15 cellular contexts compared by ENCODE assay signal in the genomic region with DNA sequence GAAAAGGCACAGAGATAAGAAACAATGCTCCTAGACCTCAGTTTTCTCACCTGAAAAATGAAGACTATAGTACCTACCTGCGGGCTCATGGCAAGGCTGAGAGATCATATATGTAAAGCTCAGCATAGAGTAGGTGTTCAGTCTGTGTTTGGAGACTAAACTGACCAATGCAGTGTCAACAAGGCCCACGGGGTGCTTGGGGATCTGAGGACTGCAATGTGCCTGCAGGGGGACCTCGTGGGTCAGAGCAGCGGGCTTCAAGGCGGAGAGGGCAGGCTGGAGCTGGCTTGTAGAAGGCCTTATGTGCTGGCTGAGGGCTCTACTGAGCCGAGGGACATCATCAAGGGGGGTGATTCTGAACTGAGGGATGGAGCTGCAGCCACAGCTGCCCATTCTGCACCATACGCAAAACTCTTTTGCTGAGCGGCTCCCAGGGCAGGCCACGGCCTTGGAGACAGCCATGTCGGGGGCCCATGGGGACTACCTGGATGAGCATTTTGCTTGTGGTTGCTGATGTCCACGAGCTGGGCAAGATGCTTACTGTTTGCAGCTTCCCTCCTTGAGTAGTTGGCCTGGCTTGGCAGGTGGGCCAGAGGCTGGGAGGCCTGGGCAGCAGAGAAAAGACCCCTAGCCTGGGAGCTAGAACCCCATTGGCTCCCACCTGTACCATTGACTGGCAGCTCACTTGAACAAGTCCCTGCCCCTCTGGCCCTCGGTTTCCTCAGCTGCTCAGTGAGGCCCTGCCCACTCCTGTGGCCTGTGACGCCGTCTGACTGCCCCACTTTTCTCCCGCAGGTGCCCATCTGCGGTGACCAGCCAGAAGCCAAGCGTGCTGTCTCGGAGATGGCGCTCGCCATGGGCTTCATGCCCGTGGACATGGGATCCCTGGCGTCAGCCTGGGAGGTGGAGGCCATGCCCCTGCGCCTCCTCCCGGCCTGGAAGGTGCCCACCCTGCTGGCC. TPM values are rescaled to one million over a fixed set of nuclear protein-coding genes. Genes with fewer than 3 reads are reported as not detected.
DNase-seq lines count a peak whose midpoint lies in the region; ATAC-seq, FAIRE-seq and TF ChIP-seq lines count a peak whose summit lies in the region.
"Had no signal": no experiment of that assay in that cellular context is flagged by ENCODE, and none has a peak within 500 bp of the region (broad histone marks: within the 10 kb centered on the region; RNA-seq: fewer than 3 reads in every experiment).

No MANE protein-coding gene starts in this region.

- POLR2A ChIA-PET in K562 (lab: Yijun Ruan, JAX), result interaction anchor here (0.6 to 1.0 kb wide), 3 partner anchors 12 to 126 kb away, joined by 3 read pairs; no protein-coding TSS in a partner anchor

- DNase-seq in Karpas-422, result peak; percentile 51
- no peak for DNase-seq in K562 (ENCODE audit: extremely low read depth in 1 of 4, low spot score in 3 of 4)
- DNase-seq in right lobe of liver, result peak in 2 of 3 donors; percentile 35 to 37
- peak; percentile 44 for DNase-seq in upper lobe of right lung
- DNase-seq in hepatocyte (ENCODE audit: low spot score), result no peak
- DNase-seq in NCI-H146 (lab: John Stamatoyannopoulos, UW), result no peak
- DNase-seq in HTR-8/SVneo (ENCODE audit: insufficient read length, low spot score), result no peak
- DNase-seq: CD8-positive, alpha-beta memory T cell; DMS 273 treated with DMSO at 0.1 percent for 48 hours; NCI-H1694 treated with DMSO at 0.1 percent for 48 hours; NCI-H446; NCI-H774; SHP77 treated with DMSO at 0.1 percent for 48 hours had no signal

- TF ChIP-seq EP300 in K562 (IDR thresholded peaks at IDR 0.05; ENCODE audit: low read length), result no peak

- H3K9me2 ChIP-seq in Karpas-422 (replicated peaks; ENCODE audit: insufficient read depth, low read length) (no peaks in the 10 kb centered on the region), hepatocyte (replicated peaks; ENCODE audit: insufficient read depth) (no peaks in the 10 kb centered on the region)

- TF ChIP-seq RAD21 in K562 (CRISPR knock-in tag; conservative IDR thresholded peaks at IDR 0.05 in 1 of 2, IDR thresholded peaks at IDR 0.05 in 1 of 2), result no peak

- no peaks in the 10 kb centered on the region for H3K9me1 ChIP-seq in K562 (ENCODE audit: control insufficient read depth, insufficient read depth, low read length)

- FAIRE-seq in K562 (lab: Jason Lieb, UNC) (no peak), HTR-8/SVneo (lab: Jason Lieb, UNC) (no peak)

- H2AFZ ChIP-seq in Karpas-422 (ENCODE audit: low read length), result no peak overlapping the region
- H2AFZ ChIP-seq in K562 (ENCODE audit: low read depth, low read length), result no peak overlapping the region
- H2AFZ ChIP-seq in hepatocyte, result no peak overlapping the region

- in situ Hi-C loops in K562 (cut with MboI), result no loop called here

- H3K9ac ChIP-seq in Karpas-422 (ENCODE audit: low read length) (no peak overlapping the region), K562 (ENCODE audit: insufficient read depth in 1 of 2, low read depth in 2 of 2, low read length in 2 of 2) (no peak overlapping the region)

- no peak overlapping the region for H3K4me2 ChIP-seq in Karpas-422 (ENCODE audit: low read depth, low read length, poor library complexity, severe bottlenecking)
- no peak overlapping the region for H3K4me2 ChIP-seq in K562 (ENCODE audit: insufficient read depth, low read length)
- no peak overlapping the region for H3K4me2 ChIP-seq in hepatocyte

- 94% methylated on average over 17 of the region's 24 CpGs for WGBS in K562 (ENCODE audit: insufficient coverage, low coverage, missing lambda C conversion rate)
- 69% methylated on average over 2 of the region's 24 CpGs for WGBS in right lobe of liver (ENCODE audit: insufficient coverage, low coverage, low lambda C conversion rate, missing lambda C conversion rate)
- 88% methylated on average over 24 of the region's 24 CpGs for WGBS in hepatocyte (ENCODE audit: low lambda C conversion rate, missing lambda C conversion rate)

- H3K36me3 ChIP-seq in Karpas-422 (ENCODE audit: insufficient read depth, low read length), result no peaks in the 10 kb centered on the region
- H3K36me3 ChIP-seq in K562 (ENCODE audit: control insufficient read depth, insufficient read depth, low read length), result peaks cover 68% of the 10 kb centered on the region
- peaks cover 0 to 57% (median 29%) of the 10 kb centered on the region in 4 donors for H3K36me3 ChIP-seq in right lobe of liver
- H3K36me3 ChIP-seq in upper lobe of right lung, result no peaks in the 10 kb centered on the region
- H3K36me3 ChIP-seq in hepatocyte (replicated peaks; ENCODE audit: insufficient read depth, low read depth), result no peaks in the 10 kb centered on the region
- H3K36me3 ChIP-seq: Peyer's patch had no signal

- H3K27ac ChIP-seq in Karpas-422 (ENCODE audit: low read length) (no peak overlapping the region), K562 (ENCODE audit: extremely low read depth, low read depth, low read length) (no peak overlapping the region), right lobe of liver (no peak overlapping the region), upper lobe of right lung (no peak overlapping the region), hepatocyte (no peak overlapping the region)
- H3K27ac ChIP-seq: Peyer's patch had no signal

- H3K4me3 ChIP-seq in Karpas-422 (ENCODE audit: low read length) (no peak overlapping the region), K562 (no peak overlapping the region), right lobe of liver (no peak overlapping the region), upper lobe of right lung (no peak overlapping the region), hepatocyte (no peak overlapping the region)
- H3K4me3 ChIP-seq: HAP-1, Peyer's patch had no signal

- CTCF ChIA-PET in K562 (lab: Yijun Ruan, JAX; ENCODE audit: low intra/inter-chr PET ratio), result no interaction called here

- intact Hi-C loops in K562 (cut with micrococcal nuclease) (no loop called here), right lobe of liver (cut with DNase I) (no loop called here), upper lobe of right lung (cut with DNase I) (no loop called here)

- BruUV-seq in K562 (replicated peaks; lab: Mats Ljungman, UMichigan), result no TSS peak

- H3K79me2 ChIP-seq in Karpas-422 (ENCODE audit: low read length) (no peaks in the 10 kb centered on the region), K562 (ENCODE audit: control insufficient read depth, insufficient read depth, low read length) (no peaks in the 10 kb centered on the region), hepatocyte (no peaks in the 10 kb centered on the region)

- H4K20me1 ChIP-seq in Karpas-422 (ENCODE audit: insufficient read depth, low read depth, low read length) (no peaks in the 10 kb centered on the region; the same call in 1 of the 2 replicates), K562 (replicated peaks; ENCODE audit: control insufficient read depth, insufficient read depth, low read length) (no peaks in the 10 kb centered on the region), hepatocyte (ENCODE audit: insufficient read depth, poor library complexity, severe bottlenecking) (no peaks in the 10 kb centered on the region)

- H3K9me3 ChIP-seq in Karpas-422 (ENCODE audit: low read length) (no peaks in the 10 kb centered on the region), K562 (replicated peaks; ENCODE audit: control insufficient read depth, insufficient read depth, low read depth, low read length) (no peaks in the 10 kb centered on the region), right lobe of liver (no peaks in the 10 kb centered on the region), upper lobe of right lung (no peaks in the 10 kb centered on the region), hepatocyte (ENCODE audit: low read depth) (no peaks in the 10 kb centered on the region)
- H3K9me3 ChIP-seq: HAP-1, Peyer's patch had no signal

- ATAC-seq in K562 (peak; percentile 61), right lobe of liver (no peak), upper lobe of right lung (no peak)

- H3K4me1 ChIP-seq in Karpas-422 (ENCODE audit: low read length), result no peaks in the 10 kb centered on the region
- peaks cover 0 to 8% of the 10 kb centered on the region in 2 experiments; a peak in 2 of 5 replicates for H3K4me1 ChIP-seq in K562 (replicated peaks in 1 of 2; ENCODE audit: control insufficient read depth in 2 of 2, insufficient read depth in 2 of 2, low read length in 2 of 2)
- peaks cover 0 to 17% (median 0%) of the 10 kb centered on the region in 4 donors for H3K4me1 ChIP-seq in right lobe of liver
- H3K4me1 ChIP-seq in upper lobe of right lung, result no peaks in the 10 kb centered on the region
- no peaks in the 10 kb centered on the region for H3K4me1 ChIP-seq in hepatocyte (ENCODE audit: insufficient read depth)
- H3K4me1 ChIP-seq: HAP-1, Peyer's patch had no signal

- no peaks in the 10 kb centered on the region for H3K27me3 ChIP-seq in Karpas-422 (ENCODE audit: low read length)
- no peaks in the 10 kb centered on the region for H3K27me3 ChIP-seq in K562 (ENCODE audit: control insufficient read depth in 2 of 2, insufficient read depth in 2 of 2, low read length in 2 of 2)
- H3K27me3 ChIP-seq in right lobe of liver, result no peaks in the 10 kb centered on the region
- H3K27me3 ChIP-seq in upper lobe of right lung, result no peaks in the 10 kb centered on the region
- no peaks in the 10 kb centered on the region for H3K27me3 ChIP-seq in hepatocyte
- H3K27me3 ChIP-seq: Peyer's patch had no signal

- TF ChIP-seq POLR2A in K562 (conservative IDR thresholded peaks at IDR 0.05), result no peak
- no peak for TF ChIP-seq POLR2A in right lobe of liver (IDR thresholded peaks at IDR 0.05)

- TF ChIP-seq CTCF in K562 (IDR thresholded peaks at IDR 0.05 in 2 of 3, conservative IDR thresholded peaks at IDR 0.05 in 1 of 3; ENCODE audit: insufficient read depth in 2 of 3, low read depth in 1 of 3, low read length in 3 of 3) (no peak), right lobe of liver (IDR thresholded peaks at IDR 0.05) (no peak), upper lobe of right lung (IDR thresholded peaks at IDR 0.05) (no peak), hepatocyte (IDR thresholded peaks at IDR 0.05; ENCODE audit: poor library complexity) (no peak)

RNA-seq across cellular contexts. Expression of a gene that starts 23.5 kb away (rescaled TPM):
- not detected in 2 replicates for total RNA-seq in Karpas-422 (2014; rRNA removed; shearing (Covaris generic); ENCODE audit: low replicate concordance)
- 18.0 and 37.0 TPM in 2 replicates for total RNA-seq in K562 (2011; cell fraction: chromatin; rRNA removed; ENCODE audit: low replicate concordance)
- 43.3 and 45.4 TPM in 2 replicates for total RNA-seq in K562 (2011; cell fraction: nucleolus; rRNA removed)
- 33.7 and 37.0 TPM in 2 replicates for total RNA-seq in K562 (2011; cell fraction: nucleoplasm; rRNA removed)
- total RNA-seq in K562 (2014; rRNA removed) (15.6 and 23.7 TPM in 2 replicates), K562 (2014; rRNA removed; fragmentation: Illumina TruSeq; extraction: Trizol) (8.2 and 9.0 TPM in 2 replicates), K562 (2015; rRNA removed; fragmentation: Illumina TruSeq; extraction: Trizol) (8.5 and 8.6 TPM in 2 replicates), K562 (2021) (29.8 and 31.6 TPM in 2 replicates), right lobe of liver (100 to 1,000 TPM; 118 to 165 (median 131) TPM), upper lobe of right lung (14.1 TPM), hepatocyte (10.2 and 11.2 TPM in 2 replicates)
- polyA plus RNA-seq in K562 (2011; rRNA removed) (7.7 and 11.7 TPM in 2 replicates), K562 (2014; fragmentation: Illumina TruSeq; extraction: Trizol) (18.2 and 22.3 TPM in 2 replicates), K562 (2014; fragmentation: Nextera tagmentation; extraction: Ambion mirVana) (1 to 10 TPM; 1.8 to 3.0 TPM), K562 (2014; rRNA removed) (12.7 and 12.8 TPM in 2 replicates), hepatocyte (7.1 and 12.0 TPM in 2 replicates)
- 7.0 and 19.8 TPM in 2 replicates for polyA plus RNA-seq in K562 (2011; cell fraction: cytosol; rRNA removed)
- polyA plus RNA-seq in K562 (2011; cell fraction: nucleus; rRNA removed), result 14.1 and 32.9 TPM in 2 replicates
- 14.0 and 22.8 TPM in 2 replicates for polyA plus RNA-seq in K562 (2012)
- polyA minus RNA-seq in K562 (2011; rRNA and poly(A)+ RNA removed), result 8.4 and 10.0 TPM in 2 replicates
- 13.9 and 18.9 TPM in 2 replicates for polyA minus RNA-seq in K562 (2011; cell fraction: cytosol; rRNA and poly(A)+ RNA removed)
- 8.2 and 11.4 TPM in 2 replicates for polyA minus RNA-seq in K562 (2011; cell fraction: nucleus; rRNA and poly(A)+ RNA removed)

Comparison
In these comparisons a context has a peak if more than half of its experiments do, and no peak if none do; other contexts are left out.
1. DNase-seq: peak in Karpas-422 (single experiment), right lobe of liver (2 of 3) and upper lobe of right lung (single experiment); none in K562 (0 of 4), hepatocyte (single experiment), NCI-H146 (single experiment) and HTR-8/SVneo (single experiment).